In genomic region chr22:42855726-42856125, GRCh38 we compare ENCODE assay signal across 8 cellular contexts. TPM values are rescaled to one million over a fixed set of nuclear protein-coding genes. Genes with fewer than 3 reads are reported as not detected.
DNase-seq lines count a peak whose midpoint lies in the region; ATAC-seq, FAIRE-seq and TF ChIP-seq lines count a peak whose summit lies in the region.

No MANE protein-coding gene starts in this region.

- H3K79me2 ChIP-seq in K562 (ENCODE audit: control insufficient read depth, insufficient read depth, low read length) = peaks cover 25% of the 10 kb centered on the region

- no peak for FAIRE-seq in K562 (lab: Jason Lieb, UNC)

- H3K4me3 Mint-ChIP-seq in activated naive CD4-positive, alpha-beta T cell treated with anti-CD3 and anti-CD28 coated beads, Interleukin-2, amount 50 U/mL, for 24 hours = peak overlapping the region; percentile 91

- H3K27ac Mint-ChIP-seq in activated naive CD4-positive, alpha-beta T cell treated with anti-CD3 and anti-CD28 coated beads, Interleukin-2, amount 50 U/mL, for 24 hours = no peak overlapping the region

- H3K4me2 ChIP-seq in K562 (ENCODE audit: insufficient read depth, low read length) = peak overlapping the region; percentile 86

- H3K9me1 ChIP-seq in K562 (ENCODE audit: control insufficient read depth, insufficient read depth, low read length) = no peaks in the 10 kb centered on the region

- 48% methylated on average over 4 of the region's 4 CpGs for WGBS in K562 (ENCODE audit: insufficient coverage, low coverage, missing lambda C conversion rate)
- 60% methylated on average over 1 of the region's 4 CpGs; no CpG with 5 or more reads in 1 of the 2 experiments for whole genome bisulfite sequencing in mesodermal cell (ENCODE audit: insufficient coverage in 2 of 2), 2 experiments
- 32% methylated on average over 4 of the region's 4 CpGs for WGBS in urinary bladder

- CTCF ChIA-PET in K562 (lab: Yijun Ruan, JAX; ENCODE audit: low intra/inter-chr PET ratio) = no interaction called here

- peaks cover 14% of the 10 kb centered on the region for H3K4me1 Mint-ChIP-seq in activated naive CD4-positive, alpha-beta T cell treated with anti-CD3 and anti-CD28 coated beads, Interleukin-2, amount 50 U/mL, for 24 hours

- H3K27me3 ChIP-seq in K562 (ENCODE audit: control insufficient read depth in 2 of 2, insufficient read depth in 2 of 2, low read length in 2 of 2) = no peaks in the 10 kb centered on the region

- no peak for ATAC-seq in K562

- H2AFZ ChIP-seq in K562 (ENCODE audit: low read depth, low read length) = no peak overlapping the region

- H3K27ac ChIP-seq in K562 (ENCODE audit: extremely low read depth, low read depth, low read length) (no peak overlapping the region), mesodermal cell (ENCODE audit: low read depth, low read length, severe bottlenecking) (peak overlapping the region; percentile 95), urinary bladder (ENCODE audit: low read depth) (no peak overlapping the region)

- H3K27me3 Mint-ChIP-seq in activated naive CD4-positive, alpha-beta T cell treated with anti-CD3 and anti-CD28 coated beads, Interleukin-2, amount 50 U/mL, for 24 hours = no peaks in the 10 kb centered on the region

- peak overlapping the region in 1 of 2 experiments; percentile 76; a peak in 2 of 4 replicates for H3K9ac ChIP-seq in K562 (ENCODE audit: insufficient read depth in 1 of 2, low read depth in 2 of 2, low read length in 2 of 2)

- in situ Hi-C loops in K562 (cut with MboI) = no loop called here

- TF ChIP-seq POLR2A in K562 (conservative IDR thresholded peaks at IDR 0.05) = no peak

- no peaks in the 10 kb centered on the region for H3K36me3 Mint-ChIP-seq in activated naive CD4-positive, alpha-beta T cell treated with anti-CD3 and anti-CD28 coated beads, Interleukin-2, amount 50 U/mL, for 24 hours

- POLR2A ChIA-PET in K562 (lab: Yijun Ruan, JAX) = no interaction called here

- TF ChIP-seq EP300 in K562 (IDR thresholded peaks at IDR 0.05; ENCODE audit: low read length) = no peak

- TF ChIP-seq RAD21 in K562 (CRISPR knock-in tag; conservative IDR thresholded peaks at IDR 0.05 in 1 of 2, IDR thresholded peaks at IDR 0.05 in 1 of 2) = no peak

- no peaks in the 10 kb centered on the region for H4K20me1 ChIP-seq in K562 (replicated peaks; ENCODE audit: control insufficient read depth, insufficient read depth, low read length)

- H3K9me3 ChIP-seq in K562 (replicated peaks; ENCODE audit: control insufficient read depth, insufficient read depth, low read depth, low read length) (no peaks in the 10 kb centered on the region), mesodermal cell (ENCODE audit: control insufficient read depth, low read length) (no peaks in the 10 kb centered on the region)

- no peaks in the 10 kb centered on the region for H3K9me3 Mint-ChIP-seq in activated naive CD4-positive, alpha-beta T cell treated with anti-CD3 and anti-CD28 coated beads, Interleukin-2, amount 50 U/mL, for 24 hours

- intact Hi-C loops in K562 (cut with micrococcal nuclease) = no loop called here
- intact Hi-C loops in head of caudate nucleus (cut with DNase I) = loop anchor here (2.0 kb wide), 1 partner anchor 159 kb away; the partner anchor contains the start of gene PACSIN2

- TF ChIP-seq CTCF in K562 (IDR thresholded peaks at IDR 0.05 in 2 of 3, conservative IDR thresholded peaks at IDR 0.05 in 1 of 3; ENCODE audit: insufficient read depth in 2 of 3, low read depth in 1 of 3, low read length in 3 of 3) = no peak

- H3K4me1 ChIP-seq in K562 (replicated peaks in 1 of 2; ENCODE audit: control insufficient read depth in 2 of 2, insufficient read depth in 2 of 2, low read length in 2 of 2) = peaks cover 8 to 17% of the 10 kb centered on the region in 2 experiments; a peak in 4 of 5 replicates
- no peaks in the 10 kb centered on the region for H3K4me1 ChIP-seq in mesodermal cell (ENCODE audit: control insufficient read depth, insufficient read depth, low read length, poor library complexity, severe bottlenecking)
- no peaks in the 10 kb centered on the region for H3K4me1 ChIP-seq in urinary bladder (ENCODE audit: insufficient read depth)

- no peak for DNase-seq in activated naive CD4-positive, alpha-beta T cell (lab: John Stamatoyannopoulos, UW)
- DNase-seq in K562 (ENCODE audit: extremely low read depth in 1 of 4, low spot score in 3 of 4) (no peak), NCI-H1092 (lab: John Stamatoyannopoulos, UW) (no peak), kidney tubule cell (ENCODE audit: low spot score) (no peak), head of caudate nucleus (no peak)

- H3K4me3 ChIP-seq in K562 (peak overlapping the region; percentile 54), mesodermal cell (ENCODE audit: extremely low read depth, insufficient read depth, low read length, poor library complexity, severe bottlenecking) (peak overlapping the region; percentile 89), urinary bladder (ENCODE audit: low read depth, low read length) (peak overlapping the region; percentile 83)

- BruUV-seq in K562 (replicated peaks; lab: Mats Ljungman, UMichigan) = TSS peak; percentile 46

- H3K36me3 ChIP-seq in K562 (ENCODE audit: control insufficient read depth, insufficient read depth, low read length) (no peaks in the 10 kb centered on the region), mesodermal cell (ENCODE audit: control insufficient read depth, insufficient read depth, low read length) (peaks cover 11% of the 10 kb centered on the region), urinary bladder (ENCODE audit: insufficient read depth) (peaks cover 2% of the 10 kb centered on the region)

TF ChIP-seq in K562, 482 proteins besides CTCF, POLR2A, EP300 and RAD21 (continues in another document):
- TF ChIP-seq GTF3C2 (IDR thresholded peaks at IDR 0.05; ENCODE audit: borderline replicate concordance, extremely low read depth, insufficient read length) = no peak

RNA-seq across cellular contexts. Expression of gene ARFGAP3, which starts 1.3 kb away (rescaled TPM):
- 20.5 and 26.2 TPM in 2 replicates for total RNA-seq in K562 (2011; cell fraction: chromatin; rRNA removed; ENCODE audit: low replicate concordance)
- 15.8 and 18.3 TPM in 2 replicates for total RNA-seq in K562 (2011; cell fraction: nucleolus; rRNA removed)
- 17.1 and 19.2 TPM in 2 replicates for total RNA-seq in K562 (2011; cell fraction: nucleoplasm; rRNA removed)
- 14.2 and 16.9 TPM in 2 replicates for total RNA-seq in K562 (2014; rRNA removed)
- total RNA-seq in K562 (2014; rRNA removed; fragmentation: Illumina TruSeq; extraction: Trizol) = 23.0 and 24.9 TPM in 2 replicates
- total RNA-seq in K562 (2015; rRNA removed; fragmentation: Illumina TruSeq; extraction: Trizol) = 19.3 and 19.5 TPM in 2 replicates
- 17.1 and 18.2 TPM in 2 replicates for total RNA-seq in K562 (2021)
- 26.5 and 27.6 TPM in 2 replicates for polyA plus RNA-seq in K562 (2011; rRNA removed)
- polyA plus RNA-seq in K562 (2011; cell fraction: cytosol; rRNA removed) = 14.9 and 21.7 TPM in 2 replicates
- 14.5 and 18.6 TPM in 2 replicates for polyA plus RNA-seq in K562 (2011; cell fraction: nucleus; rRNA removed)
- 17.4 and 27.0 TPM in 2 replicates for polyA plus RNA-seq in K562 (2012)
- polyA plus RNA-seq in K562 (2014; fragmentation: Illumina TruSeq; extraction: Trizol) = 18.4 and 22.0 TPM in 2 replicates
- 10 to 100 TPM; 25.5 to 31.9 TPM for polyA plus RNA-seq in K562 (2014; fragmentation: Nextera tagmentation; extraction: Ambion mirVana)
- 20.1 and 22.7 TPM in 2 replicates for polyA plus RNA-seq in K562 (2014; rRNA removed)
- 27.1 and 29.5 TPM in 2 replicates for polyA minus RNA-seq in K562 (2011; rRNA and poly(A)+ RNA removed)
- 13.4 and 20.8 TPM in 2 replicates for polyA minus RNA-seq in K562 (2011; cell fraction: cytosol; rRNA and poly(A)+ RNA removed)
- 7.0 and 15.8 TPM in 2 replicates for polyA minus RNA-seq in K562 (2011; cell fraction: nucleus; rRNA and poly(A)+ RNA removed)
- polyA plus RNA-seq in mesodermal cell (2013, experiment 1 of 2) = 43.3 TPM
- 50.2 TPM for polyA plus RNA-seq in mesodermal cell (2013, experiment 2 of 2)
- 59.6 TPM for total RNA-seq in urinary bladder
- 33.1 TPM for polyA plus RNA-seq in urinary bladder
